1 cellular context compared by ENCODE assay signal in genomic region chr4:84887824-84888223, GRCh38.
TF ChIP-seq lines count a peak whose summit lies in the region.

No MANE protein-coding gene starts in this region.

TF ChIP-seq in SK-N-SH treated with all-trans-retinoic acid at 6 μM for 48 hours, 23 proteins besides CTCF, POLR2A, EP300 and RAD21 (continued from another document):
- TF ChIP-seq CREB5 (CRISPR knock-in tag; IDR thresholded peaks at IDR 0.05; ENCODE audit: low read depth) (no peak), TCF4 (CRISPR knock-in tag; IDR thresholded peaks at IDR 0.05; ENCODE audit: borderline replicate concordance) (no peak), SNAI2 (CRISPR knock-in tag; IDR thresholded peaks at IDR 0.05) (no peak), ARNTL (CRISPR knock-in tag; IDR thresholded peaks at IDR 0.05; ENCODE audit: borderline replicate concordance, low read depth) (no peak), ZNF565 (CRISPR knock-in tag; conservative IDR thresholded peaks at IDR 0.05; ENCODE audit: low read depth) (no peak), POU6F1 (CRISPR knock-in tag; IDR thresholded peaks at IDR 0.05; ENCODE audit: borderline replicate concordance, low read depth) (no peak), CSDC2 (CRISPR knock-in tag; IDR thresholded peaks at IDR 0.05) (no peak)
